ENCODE assay signal across 7 cellular contexts in genomic region chr4:82043809-82044137, GRCh38.
A peak's percentile ranks its signal among the peaks of the same experiment; 100 is the strongest.
DNase-seq lines count a peak whose midpoint lies in the region; ATAC-seq and TF ChIP-seq lines count a peak whose summit lies in the region.

No MANE protein-coding gene starts in this region.

- H3K9me3 ChIP-seq in breast epithelium: no peaks in the 10 kb centered on the region
- H3K9me3 ChIP-seq in mesodermal cell (ENCODE audit: control insufficient read depth, low read length): no peaks in the 10 kb centered on the region
- H3K9me3 ChIP-seq in stomach: no peaks in the 10 kb centered on the region
- H3K9me3 ChIP-seq in left lung: no peaks in the 10 kb centered on the region

- 0% methylated on average over 17 to 18 of the region's 18 CpGs for WGBS in mesodermal cell (ENCODE audit: insufficient coverage in 2 of 2), 2 experiments
- WGBS in stomach, 5 donors: 1 to 5% (median 2%) methylated on average over 8 to 18 of the region's 18 CpGs

- TF ChIP-seq CTCF in breast epithelium (IDR thresholded peaks at IDR 0.05) (no peak), stomach (IDR thresholded peaks at IDR 0.05) (no peak), left lung (IDR thresholded peaks at IDR 0.05) (no peak)

- no peak for TF ChIP-seq POLR2A in breast epithelium (IDR thresholded peaks at IDR 0.05)
- TF ChIP-seq POLR2A in stomach (IDR thresholded peaks at IDR 0.05): no peak

- no peak for ATAC-seq in left lung

- intact Hi-C loops in breast epithelium (cut with DNase I; ENCODE audit: low total_unique reads): no loop called here
- intact Hi-C loops in stomach (cut with DNase I; ENCODE audit: low total_unique reads): no loop called here
- intact Hi-C loops in left lung (cut with DNase I): no loop called here

- no peak for TF ChIP-seq RAD21 in Ishikawa (IDR thresholded peaks at IDR 0.05; ENCODE audit: low read depth)

- no peaks in the 10 kb centered on the region for H3K36me3 ChIP-seq in breast epithelium
- H3K36me3 ChIP-seq in mesodermal cell (ENCODE audit: control insufficient read depth, insufficient read depth, low read length): no peaks in the 10 kb centered on the region
- H3K36me3 ChIP-seq in stomach: no peaks in the 10 kb centered on the region
- no peaks in the 10 kb centered on the region for H3K36me3 ChIP-seq in left lung

- H3K27ac ChIP-seq in breast epithelium (peak overlapping the region in 1 of 2 donors; percentile 32), mesodermal cell (ENCODE audit: low read depth, low read length, severe bottlenecking) (no peak overlapping the region), stomach (no peak overlapping the region), left lung (no peak overlapping the region)

- TF ChIP-seq EP300 in Ishikawa (IDR thresholded peaks at IDR 0.05; ENCODE audit: borderline replicate concordance) (no peak), stomach (IDR thresholded peaks at IDR 0.05) (no peak)

- no peaks in the 10 kb centered on the region for H3K27me3 ChIP-seq in breast epithelium
- peaks cover 3 to 58% (median 9%) of the 10 kb centered on the region in 3 donors for H3K27me3 ChIP-seq in stomach
- H3K27me3 ChIP-seq in left lung: peaks cover 11 to 62% of the 10 kb centered on the region in 2 donors

- DNase-seq in breast epithelium (ENCODE audit: low spot score in 2 of 2): no peak
- DNase-seq in stomach: no peak
- DNase-seq in stimulated activated CD4-positive, alpha-beta T cell treated with anti-CD3 and anti-CD28 coated beads, Interleukin-4, amount 100 ng/mL, for 4 hours: no peak
- no peak for DNase-seq in NOMO-1 treated with dmso at 0.1 percent for 144 hours (lab: John Stamatoyannopoulos, UW; ENCODE audit: unreplicated experiment)
- DNase-seq in left lung: no peak

- H3K4me1 ChIP-seq in breast epithelium (no peaks in the 10 kb centered on the region), mesodermal cell (ENCODE audit: control insufficient read depth, insufficient read depth, low read length, poor library complexity, severe bottlenecking) (peaks cover 7% of the 10 kb centered on the region), stomach (peaks cover 5 to 22% (median 17%) of the 10 kb centered on the region in 4 donors), left lung (peaks cover 3 to 14% of the 10 kb centered on the region in 2 donors)

- peak overlapping the region; percentile 47 to 77 (median 61) for H3K4me3 ChIP-seq in breast epithelium
- peak overlapping the region; percentile 45 for H3K4me3 ChIP-seq in mesodermal cell (ENCODE audit: extremely low read depth, insufficient read depth, low read length, poor library complexity, severe bottlenecking)
- H3K4me3 ChIP-seq in stomach: peak overlapping the region; percentile 46 to 67 (median 56)
- H3K4me3 ChIP-seq in left lung: peak overlapping the region in 1 of 2 donors; percentile 43

TF ChIP-seq in Ishikawa, 13 proteins besides CTCF, POLR2A, EP300 and RAD21:
- TF ChIP-seq ZBTB7A (IDR thresholded peaks at IDR 0.05; ENCODE audit: low read depth): 0 out of 2 replicates have a peak, but pooled peaks have one; percentile 29
- no peak for TF ChIP-seq EGR1 (IDR thresholded peaks at IDR 0.05)
TF ChIP-seq in Ishikawa: peak in this region for 1.
